ENCODE assay signal across 21 cellular contexts in the genomic region with DNA sequence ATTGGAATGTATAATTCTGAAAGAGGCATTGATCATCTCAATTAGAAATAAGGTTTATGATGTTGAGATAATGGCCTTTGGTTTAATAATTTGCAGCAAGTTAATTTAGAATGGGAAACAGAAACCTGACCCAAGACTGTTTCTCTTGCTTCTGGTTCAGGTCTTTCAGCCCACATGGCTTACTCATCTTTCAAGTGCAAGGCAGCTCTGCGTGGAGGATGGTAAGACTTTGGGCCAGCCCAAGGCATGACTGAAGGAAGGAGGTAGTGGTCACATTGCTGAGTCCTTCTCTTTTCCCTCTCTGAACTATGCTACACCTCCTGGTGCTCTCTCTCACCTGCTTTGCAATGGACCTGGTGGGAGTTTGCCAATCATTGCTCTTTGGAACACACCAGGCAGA.
"Had no signal": no experiment of that assay in that cellular context is flagged by ENCODE, and none has a peak within 500 bp of the region (broad histone marks: within the 10 kb centered on the region; RNA-seq: fewer than 3 reads in every experiment).

No MANE protein-coding gene starts in this region.

- DNase-seq: activated B cell treated with CpG ODN at 0.5 μM for 24 hours; activated CD4-positive, alpha-beta T cell treated with anti-CD3 and anti-CD28 coated beads for 48 hours; activated CD8-positive, alpha-beta memory T cell treated with anti-CD3 and anti-CD28 coated beads, Interleukin-2, amount 50 U/mL, for 4 hours; activated CD8-positive, alpha-beta T cell treated with anti-CD3 and anti-CD28 coated beads for 36 hours; activated gamma-delta T cell; activated T-cell treated with anti-CD3 and anti-CD28 coated beads, Interleukin-2, amount 50 U/mL, for 48 hours; central memory CD4-positive, alpha-beta T cell; cortex of kidney; effector CD4-positive, alpha-beta T cell; esophagus squamous epithelium; foreskin keratinocyte; left colon; lower lobe of right lung; psoas muscle; right lobe of liver; stimulated activated CD4-positive, alpha-beta T cell treated with anti-CD3 and anti-CD28 coated beads, Interleukin-2, amount 100 ng/mL, for 48 hours; stimulated activated naive CD4-positive, alpha-beta T cell; substantia nigra; SW 1271; trophoblast cell had no signal

- ATAC-seq: activated CD8-positive, alpha-beta T cell treated with anti-CD3 and anti-CD28 coated beads for 36 hours; activated naive CD4-positive, alpha-beta T cell treated with anti-CD3 and anti-CD28 coated beads, Interleukin-2, amount 50 U/mL, for 72 hours; foreskin keratinocyte; left colon; lower lobe of right lung; right lobe of liver had no signal

- H3K4me3 ChIP-seq: esophagus squamous epithelium, lower lobe of right lung, psoas muscle, right lobe of liver had no signal
